ENCODE assay signal across 18 cellular contexts in genomic region chr15:25242957-25243799, GRCh38.
DNase-seq lines count a peak whose midpoint lies in the region; ATAC-seq and TF ChIP-seq lines count a peak whose summit lies in the region.
"Had no signal": no experiment of that assay in that cellular context is flagged by ENCODE, and none has a peak within 500 bp of the region (broad histone marks: within the 10 kb centered on the region; RNA-seq: fewer than 3 reads in every experiment).

No MANE protein-coding gene starts in this region.

- no peaks in the 10 kb centered on the region for H3K36me3 ChIP-seq in SJCRH30
- H3K36me3 ChIP-seq: brain microvascular endothelial cell, esophagus squamous epithelium had no signal

- no peak overlapping the region for H4K5ac ChIP-seq in H9 (ENCODE audit: insufficient read length, low read depth, low read length)

- H3K27ac ChIP-seq in H9 (ENCODE audit: insufficient read length, low read depth, low read length) (no peak overlapping the region), right cardiac atrium (ENCODE audit: low read length) (no peak overlapping the region), SJCRH30 (no peak overlapping the region)
- H3K27ac ChIP-seq: brain microvascular endothelial cell, esophagus squamous epithelium, GM23248 had no signal

- H3K79me1 ChIP-seq in H9 (ENCODE audit: insufficient read depth, low read depth, low read length, poor library complexity, severe bottlenecking), result no peaks in the 10 kb centered on the region

- H3K56ac ChIP-seq in H9 (ENCODE audit: insufficient read length, low read depth, low read length), result no peak overlapping the region

- H3K4me3 ChIP-seq in right cardiac atrium (ENCODE audit: low read length), result no peak overlapping the region
- no peak overlapping the region for H3K4me3 ChIP-seq in SJCRH30
- H3K4me3 ChIP-seq: esophagus squamous epithelium, GM23248 had no signal

- TF ChIP-seq CTCF in H9 (conservative IDR thresholded peaks at IDR 0.05), result no peak

- no peak overlapping the region for H3K18ac ChIP-seq in H9 (ENCODE audit: insufficient read length, low read depth, low read length)

- H3K23me2 ChIP-seq in H9 (ENCODE audit: insufficient read length, low read depth, low read length, poor library complexity, severe bottlenecking), result no peaks in the 10 kb centered on the region

- H3K4me1 ChIP-seq in H9 (ENCODE audit: insufficient read depth, low read length) (no peaks in the 10 kb centered on the region), right cardiac atrium (ENCODE audit: control insufficient read depth, insufficient read depth, low read length) (no peaks in the 10 kb centered on the region), SJCRH30 (no peaks in the 10 kb centered on the region)
- H3K4me1 ChIP-seq: esophagus squamous epithelium had no signal

- no peak for ATAC-seq in right cardiac atrium
- no peak for ATAC-seq in sciatic nerve
- ATAC-seq: Panc1 had no signal

- H3T11ph ChIP-seq in H9 (ENCODE audit: low read length), result no peak overlapping the region

- peaks cover 2% of the 10 kb centered on the region; the same call in 1 of the 2 replicates for H3K27me3 Mint-ChIP-seq in H9 (ENCODE audit: low read depth)
- H3K27me3 Mint-ChIP-seq: activated CD4-positive, alpha-beta T cell treated with anti-CD3 and anti-CD28 coated beads, Interleukin-2, amount 10 ng/mL, durations not matched to agents 24 days and 14 days; activated naive CD8-positive, alpha-beta T cell treated with anti-CD3 and anti-CD28 coated beads for 36 hours; naive B cell had no signal

- peaks cover 70 to 89% of the 10 kb centered on the region in 2 experiments for H3K9me3 Mint-ChIP-seq in H9

- H3K27me3 ChIP-seq in H9 (ENCODE audit: insufficient read depth, low read length) (no peaks in the 10 kb centered on the region), right cardiac atrium (ENCODE audit: control insufficient read depth, insufficient read depth) (no peaks in the 10 kb centered on the region), SJCRH30 (no peaks in the 10 kb centered on the region)
- H3K27me3 ChIP-seq: brain microvascular endothelial cell, esophagus squamous epithelium had no signal

- H3K36me3 Mint-ChIP-seq in H9 (ENCODE audit: insufficient read depth in 1 of 3, low read depth in 3 of 3), result peaks cover 0 to 4% (median 2%) of the 10 kb centered on the region in 3 experiments; a peak in 4 of 7 replicates
- H3K36me3 Mint-ChIP-seq: activated naive CD8-positive, alpha-beta T cell treated with anti-CD3 and anti-CD28 coated beads for 36 hours; naive B cell had no signal

- intact Hi-C loops in right cardiac atrium (cut with DNase I) (no loop called here), sciatic nerve (cut with DNase I) (no loop called here)

- no peak overlapping the region for H4K8ac ChIP-seq in H9 (replicated peaks; ENCODE audit: insufficient read length, low read depth, low read length)

- no peak overlapping the region for H2BK15ac ChIP-seq in H9 (ENCODE audit: low read depth, low read length)

- H3K23ac ChIP-seq in H9 (ENCODE audit: insufficient read length, low read depth, low read length), result no peak overlapping the region

- no peak overlapping the region for H3K14ac ChIP-seq in H9 (ENCODE audit: insufficient read depth, low read length)

- H3K79me2 ChIP-seq in H9 (ENCODE audit: insufficient read depth, low read length), result no peaks in the 10 kb centered on the region

- no peak overlapping the region for H3K9ac ChIP-seq in H9 (ENCODE audit: extremely low read depth, insufficient read length, low read length)
- H3K9ac ChIP-seq: GM23248 had no signal

- no peak overlapping the region for H2BK120ac ChIP-seq in H9 (ENCODE audit: low read depth, low read length, poor library complexity, severe bottlenecking)

- no peak overlapping the region for H2BK12ac ChIP-seq in H9 (ENCODE audit: insufficient read length, low read depth, low read length)

- H2BK5ac ChIP-seq in H9 (ENCODE audit: insufficient read length, low read length), result no peak overlapping the region

- H3K27ac Mint-ChIP-seq in H9, result no peak overlapping the region; a peak in 1 of 7 replicates
- H3K27ac Mint-ChIP-seq: activated CD4-positive, alpha-beta T cell treated with anti-CD3 and anti-CD28 coated beads, Interleukin-2, amount 10 ng/mL, durations not matched to agents 24 days and 14 days; activated naive CD8-positive, alpha-beta T cell treated with anti-CD3 and anti-CD28 coated beads for 36 hours; naive B cell had no signal

- no peak overlapping the region for H2BK20ac ChIP-seq in H9 (ENCODE audit: low read depth, low read length, poor library complexity, severe bottlenecking)

- H4K20me1 ChIP-seq in H9 (ENCODE audit: control insufficient read depth, insufficient read depth, insufficient read length), result no peaks in the 10 kb centered on the region

- H3K9me3 ChIP-seq in H9 (ENCODE audit: control insufficient read depth, low read depth, low read length) (peaks cover 49% of the 10 kb centered on the region), right cardiac atrium (ENCODE audit: control insufficient read depth, low read length) (no peaks in the 10 kb centered on the region), SJCRH30 (replicated peaks) (no peaks in the 10 kb centered on the region)

- no peak overlapping the region for H3K4me3 Mint-ChIP-seq in H9
- H3K4me3 Mint-ChIP-seq: activated CD4-positive, alpha-beta T cell treated with anti-CD3 and anti-CD28 coated beads, Interleukin-2, amount 10 ng/mL, durations not matched to agents 24 days and 14 days; activated naive CD8-positive, alpha-beta T cell treated with anti-CD3 and anti-CD28 coated beads for 36 hours; naive B cell had no signal

- no peak overlapping the region for H3K4ac ChIP-seq in H9 (ENCODE audit: low read depth, low read length)

- H4K91ac ChIP-seq in H9 (ENCODE audit: insufficient read length, low read depth, low read length), result no peak overlapping the region

- no peak overlapping the region for H2AFZ ChIP-seq in H9 (ENCODE audit: low read length)
- H2AFZ ChIP-seq: GM23248 had no signal

- no peak overlapping the region for H2AK5ac ChIP-seq in H9 (ENCODE audit: insufficient read length, low read length)

- DNase-seq in H9, result peak; percentile 12
- DNase-seq in activated CD8-positive, alpha-beta memory T cell treated with anti-CD3 and anti-CD28 coated beads, Interleukin-2, amount 50 U/mL, for 48 hours, result peak; percentile 18
- DNase-seq in right cardiac atrium, result peak; percentile 2 to 31 (median 28)
- DNase-seq in sciatic nerve (ENCODE audit: low spot score), result peak; percentile 34
- DNase-seq in SJCRH30, result no peak
- no peak for DNase-seq in NCI-H226
- no peak for DNase-seq in occipital lobe (lab: John Stamatoyannopoulos, UW)
- DNase-seq: activated CD4-positive, alpha-beta T cell treated with anti-CD3 and anti-CD28 coated beads, Interleukin-2, amount 10 ng/mL, durations not matched to agents 24 days and 14 days; activated naive CD8-positive, alpha-beta T cell treated with anti-CD3 and anti-CD28 coated beads for 36 hours; brain microvascular endothelial cell; esophagus squamous epithelium; GM23248; mammary epithelial cell; naive B cell; NCI-H1417 treated with DMSO at 0.1 percent for 48 hours; NCI-H2171 treated with DMSO at 0.1 percent for 48 hours; stimulated activated naive CD4-positive, alpha-beta T cell treated with Interleukin-2 at 50 U/mL for 16 hours had no signal

- no CpG with 5 or more reads among the region's 15 CpGs for WGBS in H9 (ENCODE audit: extremely low coverage, insufficient read length, low lambda C conversion rate)
- 84% methylated on average over 15 of the region's 15 CpGs for WGBS in right cardiac atrium

- H3K4me1 Mint-ChIP-seq in H9, result no peaks in the 10 kb centered on the region
- H3K4me1 Mint-ChIP-seq: activated CD4-positive, alpha-beta T cell treated with anti-CD3 and anti-CD28 coated beads, Interleukin-2, amount 10 ng/mL, durations not matched to agents 24 days and 14 days; activated naive CD8-positive, alpha-beta T cell treated with anti-CD3 and anti-CD28 coated beads for 36 hours; naive B cell had no signal

- no peak overlapping the region for H3K4me2 ChIP-seq in H9 (ENCODE audit: insufficient read depth, insufficient read length, low read length)

Comparison
In these comparisons a context has a peak if more than half of its experiments do, and no peak if none do; other contexts are left out.
1. DNase-seq: peak in H9 (single experiment), activated CD8-positive, alpha-beta memory T cell treated with anti-CD3 and anti-CD28 coated beads, Interleukin-2, amount 50 U/mL, for 48 hours (single experiment), right cardiac atrium (3 of 3) and sciatic nerve (single experiment); none in SJCRH30 (0 of 2), NCI-H226 (single experiment) and occipital lobe (single experiment).